18 cellular contexts compared by ENCODE assay signal in genomic region chr5:92991681-92992472, GRCh38.
DNase-seq lines count a peak whose midpoint lies in the region; ATAC-seq lines count a peak whose summit lies in the region.
"Had no signal": no experiment of that assay in that cellular context is flagged by ENCODE, and none has a peak within 500 bp of the region (broad histone marks: within the 10 kb centered on the region; RNA-seq: fewer than 3 reads in every experiment).

No MANE protein-coding gene starts in this region.

- H3K4me1 Mint-ChIP-seq in T-helper 17 cell, result no peaks in the 10 kb centered on the region
- H3K4me1 Mint-ChIP-seq: central memory CD8-positive, alpha-beta T cell had no signal

- no peak overlapping the region for H3K4me2 ChIP-seq in mesenchymal stem cell (ENCODE audit: low read length, poor library complexity, severe bottlenecking)

- no peak overlapping the region for H4K8ac ChIP-seq in mesenchymal stem cell (ENCODE audit: low read length)

- H3K14ac ChIP-seq in mesenchymal stem cell (ENCODE audit: low read length in 2 of 2), result no peak overlapping the region

- no peak for ATAC-seq in T-helper 17 cell
- ATAC-seq: activated naive CD4-positive, alpha-beta T cell treated with anti-CD3 and anti-CD28 coated beads, Interleukin-2, amount 50 U/mL, for 72 hours; stimulated activated naive CD8-positive, alpha-beta T cell treated with anti-CD3 and anti-CD28 coated beads, Interleukin-15, Interleukin-2, amounts not matched to agents 100 U/mL and 50 U/mL, for 24 hours had no signal

- DNase-seq in COLO668 (lab: John Stamatoyannopoulos, UW; ENCODE audit: unreplicated experiment), result peak; percentile 1
- peak; percentile 27 for DNase-seq in LHCN-M2 (ENCODE audit: low read depth)
- peak; percentile 16 for DNase-seq in astrocyte of the hippocampus (ENCODE audit: low read depth, low spot score)
- peak; percentile 15 for DNase-seq in mesenchymal stem cell
- no peak for DNase-seq in NCI-H526 treated with DMSO at 0.1 percent for 48 hours (lab: John Stamatoyannopoulos, UW)
- no peak for DNase-seq in COLO829 (ENCODE audit: low spot score)
- no peak for DNase-seq in HT-29 (ENCODE audit: low spot score)
- no peak for DNase-seq in T-helper 17 cell
- DNase-seq: activated CD4-positive, alpha-beta T cell treated with anti-CD3 and anti-CD28 coated beads for 1 hour; AML-193; glutamatergic neuron; mesendoderm; NCI-H1092; stimulated activated naive CD8-positive, alpha-beta T cell treated with anti-CD3 and anti-CD28 coated beads, Interleukin-15, Interleukin-2, amounts not matched to agents 100 U/mL and 50 U/mL, for 24 hours; upper lobe of left lung had no signal

- H2BK120ac ChIP-seq in mesenchymal stem cell (ENCODE audit: low read depth, low read length), result peak overlapping the region; percentile 19

- H3K9me3 ChIP-seq in mesenchymal stem cell (ENCODE audit: control insufficient read depth, low read length), result peaks cover 11% of the 10 kb centered on the region
- H3K9me3 ChIP-seq in T-helper 17 cell (ENCODE audit: control insufficient read depth, low read length, poor library complexity, severe bottlenecking), result no peaks in the 10 kb centered on the region

- H3K36me3 Mint-ChIP-seq in T-helper 17 cell (ENCODE audit: low read depth), result no peaks in the 10 kb centered on the region
- H3K36me3 Mint-ChIP-seq: activated naive CD4-positive, alpha-beta T cell treated with anti-CD3 and anti-CD28 coated beads, Interleukin-2, amount 50 U/mL, for 72 hours had no signal

- WGBS in mesenchymal stem cell, result 39% methylated on average over 2 of the region's 2 CpGs

- no peak overlapping the region for H3K4me3 Mint-ChIP-seq in T-helper 17 cell
- H3K4me3 Mint-ChIP-seq: central memory CD8-positive, alpha-beta T cell; T-helper 1 cell treated with Interleukin-12 subunit alpha and Interleukin-12 subunit beta and Interleukin-4 antibody, amounts not matched to agents 30 μg/mL and 1 μg/mL, for 36 hours had no signal

- no peak overlapping the region for H4K91ac ChIP-seq in mesenchymal stem cell (ENCODE audit: low read length)

- H2BK12ac ChIP-seq in mesenchymal stem cell (ENCODE audit: low read length in 2 of 2), result no peak overlapping the region

- peak overlapping the region in 1 of 2 experiments; percentile 43 for H3K18ac ChIP-seq in mesenchymal stem cell (ENCODE audit: low read depth in 1 of 2, low read length in 2 of 2)

- H3K4me3 ChIP-seq in mesenchymal stem cell (ENCODE audit: insufficient read depth in 1 of 2, low read depth in 1 of 2, low read length in 2 of 2), result no peak overlapping the region
- H3K4me3 ChIP-seq: upper lobe of left lung had no signal

- no peaks in the 10 kb centered on the region for H3K36me3 ChIP-seq in mesenchymal stem cell (ENCODE audit: control insufficient read depth in 1 of 2, insufficient read depth in 2 of 2, low read depth in 1 of 2, low read length in 2 of 2)
- H3K36me3 ChIP-seq: upper lobe of left lung had no signal

- no peak overlapping the region for H2BK15ac ChIP-seq in mesenchymal stem cell (ENCODE audit: low read depth, poor library complexity, severe bottlenecking)

- no peak overlapping the region for H3K27ac ChIP-seq in mesenchymal stem cell (ENCODE audit: low read length, poor library complexity, severe bottlenecking)
- H3K27ac ChIP-seq: upper lobe of left lung had no signal

- H3K27ac Mint-ChIP-seq in T-helper 17 cell, result no peak overlapping the region
- H3K27ac Mint-ChIP-seq: activated naive CD4-positive, alpha-beta T cell treated with anti-CD3 and anti-CD28 coated beads, Interleukin-2, amount 50 U/mL, for 72 hours; T-helper 1 cell treated with Interleukin-12 subunit alpha and Interleukin-12 subunit beta and Interleukin-4 antibody, amounts not matched to agents 30 μg/mL and 1 μg/mL, for 36 hours had no signal

- H3K79me1 ChIP-seq in mesenchymal stem cell (replicated peaks; ENCODE audit: low read length, poor library complexity, severe bottlenecking), result no peaks in the 10 kb centered on the region

- H3K27me3 ChIP-seq in mesenchymal stem cell (ENCODE audit: control insufficient read depth in 1 of 2, insufficient read depth in 1 of 2, low read length in 2 of 2), result no peaks in the 10 kb centered on the region
- H3K27me3 ChIP-seq: upper lobe of left lung had no signal

- H3K23ac ChIP-seq in mesenchymal stem cell (ENCODE audit: low read length in 2 of 2), result no peak overlapping the region

- H3K27me3 Mint-ChIP-seq in T-helper 17 cell, result no peaks in the 10 kb centered on the region
- H3K27me3 Mint-ChIP-seq: central memory CD8-positive, alpha-beta T cell had no signal

- H2BK5ac ChIP-seq in mesenchymal stem cell (ENCODE audit: low read depth, low read length, poor library complexity, severe bottlenecking), result no peak overlapping the region

- no peak overlapping the region for H2AK5ac ChIP-seq in mesenchymal stem cell (ENCODE audit: low read length, severe bottlenecking)

- H3K4ac ChIP-seq in mesenchymal stem cell (ENCODE audit: low read depth in 1 of 2, low read length in 2 of 2), result no peak overlapping the region

- H3K9ac ChIP-seq in mesenchymal stem cell (ENCODE audit: low read length), result no peak overlapping the region

- peaks cover 2% of the 10 kb centered on the region for H3K4me1 ChIP-seq in mesenchymal stem cell (ENCODE audit: control insufficient read depth, insufficient read depth, low read depth, low read length)
- H3K4me1 ChIP-seq: upper lobe of left lung had no signal

- H2AFZ ChIP-seq in mesenchymal stem cell (ENCODE audit: low read depth, low read length), result no peak overlapping the region

Comparison
In these comparisons a context has a peak if more than half of its experiments do, and no peak if none do; other contexts are left out.
1. DNase-seq: peak in COLO668 (single experiment), LHCN-M2 (single experiment), astrocyte of the hippocampus (single experiment) and mesenchymal stem cell (single experiment); none in NCI-H526 treated with DMSO at 0.1 percent for 48 hours (single experiment), COLO829 (single experiment), HT-29 (single experiment) and T-helper 17 cell (0 of 3).